In the genomic region with DNA sequence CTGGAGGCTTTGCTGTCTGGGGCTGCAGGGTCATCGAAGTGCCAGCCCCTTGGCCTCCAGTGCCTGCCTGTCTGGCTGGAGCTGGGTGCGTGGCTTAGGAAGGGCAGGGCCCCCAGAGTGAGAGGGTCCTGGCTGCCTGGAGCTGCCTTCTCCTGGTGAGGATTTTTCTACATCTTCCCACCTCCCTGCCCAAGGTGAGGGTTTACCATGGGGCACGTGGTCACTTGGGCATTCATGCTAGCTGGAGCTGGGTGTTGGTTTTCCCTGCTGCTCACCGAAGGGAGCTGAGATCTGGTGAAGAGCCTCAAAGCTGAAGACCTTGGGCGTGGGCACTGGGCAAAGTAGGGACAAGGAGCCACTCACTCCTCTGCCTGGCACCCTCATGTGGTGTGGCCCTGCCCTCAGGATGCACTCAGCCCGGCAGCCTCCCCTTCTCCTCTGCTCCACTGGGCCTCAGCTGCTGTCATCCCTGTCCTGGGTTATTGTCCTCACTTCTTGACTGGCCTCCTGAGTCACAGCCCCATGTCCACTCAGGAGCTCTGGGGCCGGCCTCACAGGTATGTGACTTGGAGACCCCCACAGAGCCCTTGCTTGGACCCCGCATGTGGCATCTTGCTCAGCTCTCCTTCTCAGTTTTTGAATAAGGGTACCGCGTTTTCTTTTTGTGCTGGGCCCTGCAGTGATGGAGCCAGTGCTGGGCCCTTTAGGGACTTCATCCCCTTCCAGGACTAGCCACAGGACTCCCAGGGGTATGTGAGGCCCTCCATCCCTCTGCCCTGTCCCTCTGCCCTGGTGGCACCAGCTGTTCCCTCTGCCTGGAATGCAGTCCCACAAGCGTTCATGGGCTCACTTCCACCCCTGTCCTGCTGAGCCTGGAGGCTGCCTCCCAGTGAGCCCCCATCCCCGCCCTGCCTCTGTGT, we compare ENCODE assay signal across 9 cellular contexts. TPM values are rescaled to one million over a fixed set of nuclear protein-coding genes. Genes with fewer than 3 reads are reported as not detected.
DNase-seq lines count a peak whose midpoint lies in the region; ATAC-seq, FAIRE-seq and TF ChIP-seq lines count a peak whose summit lies in the region.
"Had no signal": no experiment of that assay in that cellular context is flagged by ENCODE, and none has a peak within 500 bp of the region (broad histone marks: within the 10 kb centered on the region; RNA-seq: fewer than 3 reads in every experiment).

No MANE protein-coding gene starts in this region.

- H3K4me1 Mint-ChIP-seq in HFFc6 (ENCODE audit: low read depth) = peaks cover 15% of the 10 kb centered on the region
- peaks cover 2% of the 10 kb centered on the region for H3K4me1 Mint-ChIP-seq in activated naive CD8-positive, alpha-beta T cell treated with anti-CD3 and anti-CD28 coated beads for 36 hours

- no peaks in the 10 kb centered on the region for H3K36me3 Mint-ChIP-seq in HFFc6 (ENCODE audit: low read depth)
- H3K36me3 Mint-ChIP-seq in activated naive CD8-positive, alpha-beta T cell treated with anti-CD3 and anti-CD28 coated beads for 36 hours = no peaks in the 10 kb centered on the region

- DNase-seq in HFFc6 (no peak), SW 1271 (lab: John Stamatoyannopoulos, UW) (no peak), GM12892 (ENCODE audit: insufficient read length) (no peak), anterior cingulate cortex (lab: John Stamatoyannopoulos, UW) (no peak)
- no peak for DNase-seq in activated naive CD8-positive, alpha-beta T cell treated with anti-CD3 and anti-CD28 coated beads for 36 hours
- DNase-seq: MV-4-11 had no signal

- peak overlapping the region; percentile 89 for H3K4me3 Mint-ChIP-seq in HFFc6
- peak overlapping the region; percentile 52 for H3K4me3 Mint-ChIP-seq in activated naive CD8-positive, alpha-beta T cell treated with anti-CD3 and anti-CD28 coated beads for 36 hours

- H3K9me3 ChIP-seq in iPS-18c (ENCODE audit: control insufficient read depth, insufficient read depth, low read length) (no peaks in the 10 kb centered on the region), skeletal muscle tissue (ENCODE audit: control insufficient read depth in 3 of 3, low read length in 3 of 3) (no peaks in the 10 kb centered on the region)

- H3K4me3 ChIP-seq in iPS-18c (ENCODE audit: insufficient read depth, low read depth, low read length) (peak overlapping the region; percentile 63), skeletal muscle tissue (ENCODE audit: low read length in 3 of 3) (peak overlapping the region; percentile 63 to 73 (median 67))

- peaks cover 0 to 3% (median 2%) of the 10 kb centered on the region in 3 donors for H3K36me3 ChIP-seq in skeletal muscle tissue (ENCODE audit: control insufficient read depth in 3 of 3, insufficient read depth in 3 of 3, low read length in 3 of 3)

- TF ChIP-seq POLR2A in GM12892 (IDR thresholded peaks at IDR 0.05; ENCODE audit: low read depth, low read length) = no peak

- H3K27me3 ChIP-seq in skeletal muscle tissue (ENCODE audit: control insufficient read depth in 3 of 3, insufficient read depth in 3 of 3, low read length in 3 of 3) = peaks cover 6 to 29% (median 10%) of the 10 kb centered on the region in 3 donors

- H3K27me3 Mint-ChIP-seq in HFFc6 (ENCODE audit: insufficient read depth) = peaks cover 8% of the 10 kb centered on the region; the same call in 1 of the 2 replicates
- peaks cover 16% of the 10 kb centered on the region for H3K27me3 Mint-ChIP-seq in activated naive CD8-positive, alpha-beta T cell treated with anti-CD3 and anti-CD28 coated beads for 36 hours

- no peak for ATAC-seq in HG02610 (IDR thresholded peaks at IDR 0.05; ENCODE audit: unreplicated experiment)

- H3K27ac ChIP-seq in skeletal muscle tissue (ENCODE audit: low read depth, low read length) = no peak overlapping the region

- H3K4me1 ChIP-seq in skeletal muscle tissue (ENCODE audit: control insufficient read depth in 3 of 3, insufficient read depth in 3 of 3, low read length in 3 of 3) = peaks cover 13 to 27% (median 17%) of the 10 kb centered on the region in 3 donors

- H3K27ac Mint-ChIP-seq in HFFc6 = peak overlapping the region; percentile 81
- no peak overlapping the region for H3K27ac Mint-ChIP-seq in activated naive CD8-positive, alpha-beta T cell treated with anti-CD3 and anti-CD28 coated beads for 36 hours

- no peak for FAIRE-seq in GM12892 (lab: Jason Lieb, UNC)

- TF ChIP-seq CTCF in HFFc6 (IDR thresholded peaks at IDR 0.05) = no peak

- H3K9me3 Mint-ChIP-seq in HFFc6 = no peaks in the 10 kb centered on the region
- no peaks in the 10 kb centered on the region for H3K9me3 Mint-ChIP-seq in activated naive CD8-positive, alpha-beta T cell treated with anti-CD3 and anti-CD28 coated beads for 36 hours

- H3K9ac ChIP-seq in skeletal muscle tissue (ENCODE audit: low read depth in 1 of 3, low read length in 3 of 3) = peak overlapping the region; percentile 61 to 79 (median 67)

RNA-seq across cellular contexts. Expression of gene CEP170B, which starts 1.6 kb away (rescaled TPM):
- 10 to 100 TPM; 29.9 to 34.9 (median 32.0) TPM for total RNA-seq in HFFc6 (2021; fragmentation: NEBNext Ultra II Directional; extraction: Animal tissue kit (Norgen Biotek cat#: 25700))
- total RNA-seq in activated naive CD8-positive, alpha-beta T cell treated with anti-CD3 and anti-CD28 coated beads for 36 hours = 1 to 10 TPM; 4.6 to 4.7 TPM
- 1.6 TPM for total RNA-seq in skeletal muscle tissue
- polyA plus RNA-seq in GM12892 (2012; ENCODE audit: missing spikeins) = not detected

RNA-seq across cellular contexts. Expression of gene PLD4, which starts 58.0 kb away (rescaled TPM):
- total RNA-seq in HFFc6 (2021; fragmentation: NEBNext Ultra II Directional; extraction: Animal tissue kit (Norgen Biotek cat#: 25700)) = under 1 TPM; 0.05 to 0.18 (median 0.11) TPM
- total RNA-seq in activated naive CD8-positive, alpha-beta T cell treated with anti-CD3 and anti-CD28 coated beads for 36 hours = not detected
- total RNA-seq in skeletal muscle tissue = 7.8 TPM
- 0.30 TPM for polyA plus RNA-seq in GM12892 (2012; ENCODE audit: missing spikeins)

Comparison
In these comparisons a context has a peak if more than half of its experiments do, and no peak if none do; other contexts are left out.
1. RNA of gene CEP170B, which starts 1.6 kb away (total RNA-seq): 29.9 to 34.9 TPM in HFFc6; 4.6 to 4.7 TPM in activated naive CD8-positive, alpha-beta T cell treated with anti-CD3 and anti-CD28 coated beads for 36 hours and 1.6 TPM in skeletal muscle tissue (single experiment); every median in the first group is over 4 times any median in the second.